8 cellular contexts compared by ENCODE assay signal in the genomic region with DNA sequence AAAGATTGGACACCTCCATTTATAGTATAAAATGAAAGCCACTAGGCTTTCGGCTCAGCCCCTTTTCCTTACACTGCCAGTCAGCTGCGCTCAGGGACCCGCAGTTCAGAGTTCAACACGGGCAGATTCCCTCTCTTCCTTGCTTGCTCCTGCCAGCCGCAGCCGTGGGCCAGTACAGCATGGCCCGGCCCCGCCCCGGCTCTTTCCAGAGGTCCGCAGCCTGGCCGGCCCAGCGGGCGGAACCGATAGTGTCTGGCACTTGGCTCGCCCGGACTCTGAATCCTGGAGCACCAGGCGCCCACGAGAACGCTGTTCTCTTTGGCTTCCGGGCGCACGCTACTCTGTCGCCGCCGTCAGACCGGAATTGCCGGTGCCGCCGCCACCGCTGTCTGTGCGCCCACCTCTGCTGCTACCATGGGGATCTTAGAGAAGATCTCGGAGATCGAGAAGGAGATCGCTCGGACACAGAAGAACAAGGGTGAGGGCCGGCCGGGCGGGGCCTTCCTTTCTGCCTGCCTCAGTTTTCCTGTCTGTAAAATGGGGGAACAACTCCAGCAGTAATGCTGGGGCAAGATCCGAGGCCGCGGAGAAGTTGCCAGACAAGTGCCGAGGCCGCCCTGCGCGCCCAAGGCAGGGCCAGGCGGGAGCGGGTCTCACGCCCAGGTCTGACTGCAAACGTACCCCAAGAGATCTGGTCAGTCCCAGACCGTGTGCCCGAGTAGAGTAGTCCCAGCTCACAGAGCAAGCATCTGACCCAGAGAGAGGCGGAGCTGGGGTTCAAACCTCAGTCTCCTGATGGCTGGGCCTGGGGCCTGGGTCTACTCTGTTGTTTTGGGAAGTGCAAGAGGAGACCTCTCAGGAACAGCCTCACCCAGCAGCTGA. TPM values are rescaled to one million over a fixed set of nuclear protein-coding genes. Genes with fewer than 3 reads are reported as not detected.
DNase-seq lines count a peak whose midpoint lies in the region; ATAC-seq and TF ChIP-seq lines count a peak whose summit lies in the region.

Gene DRG2 (plus strand): TSS at position 339 of the 882 bp plus-strand sequence. CDS start 76 bp downstream, at position 415.

- H3K4me1 ChIP-seq in upper lobe of left lung, result peaks cover 10 to 26% (median 14%) of the 10 kb centered on the region in 4 donors

- H3K27ac ChIP-seq in upper lobe of left lung, result peak within 1 kb of the TSS; percentile 77 to 86 (median 82)

- ATAC-seq in HG02763 (IDR thresholded peaks at IDR 0.05; ENCODE audit: unreplicated experiment), result peak; percentile 87
- ATAC-seq in left cardiac atrium, result peak; percentile 97 to 98
- ATAC-seq in upper lobe of left lung (ENCODE audit: low FRiP score in 2 of 2), result peak; percentile 98 to 99

- no peaks in the 10 kb centered on the region for H3K9me3 ChIP-seq in upper lobe of left lung

- 0 to 1% methylated on average over 40 to 45 of the region's 52 CpGs for WGBS in upper lobe of left lung, 2 donors

- H3K36me3 ChIP-seq in upper lobe of left lung, result peaks cover 0 to 15% (median 2%) of the 10 kb centered on the region in 4 donors

- peak in 1 of 4 donors; percentile 33 for TF ChIP-seq EP300 in upper lobe of left lung (IDR thresholded peaks at IDR 0.05)

- no peaks in the 10 kb centered on the region for H3K27me3 ChIP-seq in upper lobe of left lung

- peak in 2 of 4 donors; percentile 45 to 64 for TF ChIP-seq POLR2A in upper lobe of left lung (IDR thresholded peaks at IDR 0.05)

- no peak for TF ChIP-seq CTCF in GM12865 (IDR thresholded peaks at IDR 0.05; ENCODE audit: insufficient read depth, low read depth, low read length, missing control alignments)
- TF ChIP-seq CTCF in upper lobe of left lung (IDR thresholded peaks at IDR 0.05), result peak in 2 of 6 experiments; percentile 27 to 36

- DNase-seq in GM12865 (ENCODE audit: low read depth), result peak; percentile 94
- DNase-seq in NCI-H146 (lab: John Stamatoyannopoulos, UW), result peak; percentile 93
- peak; percentile 86 for DNase-seq in amniotic epithelial cell (ENCODE audit: low read depth)
- DNase-seq in left cardiac atrium, result peak; percentile 93
- peak; percentile 98 for DNase-seq in posterior vena cava (ENCODE audit: low spot score)
- DNase-seq in upper lobe of left lung, result peak; percentile 93 to 96

- H3K4me3 ChIP-seq in GM12865 (ENCODE audit: low read depth, low read length), result peak within 1 kb of the TSS; percentile 63
- H3K4me3 ChIP-seq in upper lobe of left lung, result peak within 1 kb of the TSS; percentile 68 to 90 (median 78)

- intact Hi-C loops in T-helper 1 cell treated with Interleukin-12 subunit alpha and Interleukin-12 subunit beta and Interleukin-4 antibody, amounts not matched to agents 30 ng/mL and 1 ng/mL, for 36 hours (cut with micrococcal nuclease), result loop anchor here (1.0 kb wide), 5 partner anchors 49 to 336 kb away; partner anchors contain the start of genes ALKBH5, ATPAF2, DRC3 and GID4
- intact Hi-C loops in left cardiac atrium (cut with DNase I) (no loop called here), posterior vena cava (cut with DNase I) (no loop called here)

RNA-seq across cellular contexts. Expression of gene DRG2, which starts in this region (rescaled TPM):
- 61.2 and 62.4 TPM in 2 replicates for total RNA-seq in T-helper 1 cell treated with Interleukin-12 subunit alpha and Interleukin-12 subunit beta and Interleukin-4 antibody, amounts not matched to agents 30 ng/mL and 1 ng/mL, for 36 hours
- total RNA-seq in left cardiac atrium (10 to 100 TPM; 17.8 to 22.2 TPM), posterior vena cava (10 to 100 TPM; 25.5 to 26.1 TPM), upper lobe of left lung (10 to 100 TPM; 28.7 to 40.9 (median 33.5) TPM)

Comparison
In these comparisons a context has a peak if more than half of its experiments do, and no peak if none do; other contexts are left out.
1. Peak in every context shown above with its lines: DNase-seq, ATAC-seq, H3K4me3 ChIP-seq and H3K27ac ChIP-seq.